In the genomic region with DNA sequence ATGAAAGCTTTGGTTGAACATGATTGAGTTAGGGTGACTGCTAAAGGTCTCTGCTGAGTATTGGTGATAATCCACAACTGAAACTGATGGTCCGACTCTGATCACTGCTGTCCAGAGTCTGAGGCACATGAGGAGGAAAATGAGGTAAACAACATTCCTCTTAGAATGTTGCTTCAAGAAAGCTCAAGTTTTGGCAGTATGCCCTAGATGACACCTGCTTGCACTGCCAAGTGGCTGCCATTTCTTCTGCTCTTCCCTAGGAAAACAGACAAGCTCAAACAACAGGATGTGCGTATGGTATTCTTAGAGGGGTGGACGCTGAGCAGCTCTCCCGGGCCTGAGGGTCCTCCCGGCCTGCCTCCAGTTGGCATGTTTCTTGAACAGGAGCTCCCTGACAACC, we compare ENCODE assay signal across 24 cellular contexts. TPM values are rescaled to one million over a fixed set of nuclear protein-coding genes. Genes with fewer than 3 reads are reported as not detected.
DNase-seq lines count a peak whose midpoint lies in the region; ATAC-seq and TF ChIP-seq lines count a peak whose summit lies in the region.
"Had no signal": no experiment of that assay in that cellular context is flagged by ENCODE, and none has a peak within 500 bp of the region (broad histone marks: within the 10 kb centered on the region; RNA-seq: fewer than 3 reads in every experiment).

No MANE protein-coding gene starts in this region.

- H3K4me2 ChIP-seq in DND-41 (ENCODE audit: insufficient read depth, low read length) = no peak overlapping the region

- no peak overlapping the region for H2AFZ ChIP-seq in DND-41 (ENCODE audit: low read depth, low read length)
- H2AFZ ChIP-seq: GM23248 had no signal

- H3K4me1 ChIP-seq in DND-41 (ENCODE audit: insufficient read depth, low read length) = peaks cover 11% of the 10 kb centered on the region
- H3K4me1 ChIP-seq in SJCRH30 = no peaks in the 10 kb centered on the region

- no peak overlapping the region for H3K4me3 Mint-ChIP-seq in activated B cell treated with CpG ODN at 0.5 μM for 24 hours
- H3K4me3 Mint-ChIP-seq: B cell; CD8-positive, alpha-beta T cell; H9 had no signal

- no peak for ATAC-seq in DND-41 (ENCODE audit: insufficient read depth, low read depth)
- no peak for ATAC-seq in activated B cell treated with CpG ODN at 0.5 μM for 24 hours (ENCODE audit: low read depth)
- no peak for ATAC-seq in GM18498 (IDR thresholded peaks at IDR 0.05; ENCODE audit: unreplicated experiment)
- ATAC-seq: CD8-positive, alpha-beta T cell had no signal

- intact Hi-C loops in activated B cell treated with CpG ODN at 0.5 μM for 24 hours (cut with micrococcal nuclease) = no loop called here

- H3K4me3 ChIP-seq in DND-41 (ENCODE audit: low read depth in 1 of 2, low read length in 2 of 2) (no peak overlapping the region), epithelial cell of esophagus (ENCODE audit: low read length) (no peak overlapping the region), SJCRH30 (no peak overlapping the region), foreskin fibroblast (ENCODE audit: low read depth in 1 of 2, low read length in 2 of 2) (no peak overlapping the region)
- H3K4me3 ChIP-seq: GM23248, SK-N-MC had no signal

- H3K36me3 Mint-ChIP-seq in activated B cell treated with CpG ODN at 0.5 μM for 24 hours (ENCODE audit: low read depth) = no peaks in the 10 kb centered on the region
- H3K36me3 Mint-ChIP-seq: CD8-positive, alpha-beta T cell had no signal

- H3K27ac Mint-ChIP-seq in activated B cell treated with CpG ODN at 0.5 μM for 24 hours = peak overlapping the region; percentile 4
- H3K27ac Mint-ChIP-seq: B cell; CD8-positive, alpha-beta T cell; H9 had no signal

- no peaks in the 10 kb centered on the region for H3K9me3 Mint-ChIP-seq in activated B cell treated with CpG ODN at 0.5 μM for 24 hours
- H3K9me3 Mint-ChIP-seq: CD8-positive, alpha-beta T cell had no signal

- no peaks in the 10 kb centered on the region for H3K79me2 ChIP-seq in DND-41 (ENCODE audit: insufficient read depth, low read length)

- H4K20me1 ChIP-seq in DND-41 (ENCODE audit: insufficient read depth, low read length) = no peaks in the 10 kb centered on the region

- H3K27me3 Mint-ChIP-seq in activated B cell treated with CpG ODN at 0.5 μM for 24 hours = no peaks in the 10 kb centered on the region
- H3K27me3 Mint-ChIP-seq: B cell had no signal

- TF ChIP-seq CTCF in DND-41 (IDR thresholded peaks at IDR 0.05; ENCODE audit: borderline replicate concordance, extremely low read depth, low read length, poor library complexity, severe bottlenecking) = no peak
- TF ChIP-seq CTCF in activated B cell treated with CpG ODN at 0.5 μM for 24 hours (IDR thresholded peaks at IDR 0.05) = no peak
- no peak for TF ChIP-seq CTCF in epithelial cell of esophagus (IDR thresholded peaks at IDR 0.05; ENCODE audit: insufficient read depth, low read depth, low read length, missing control alignments)
- TF ChIP-seq CTCF in foreskin fibroblast (IDR thresholded peaks at IDR 0.05; ENCODE audit: low read depth, low read length) = no peak

- H3K9me3 ChIP-seq in DND-41 (ENCODE audit: insufficient read depth, low read length, severe bottlenecking) (no peaks in the 10 kb centered on the region), SJCRH30 (replicated peaks) (no peaks in the 10 kb centered on the region)
- H3K9me3 ChIP-seq: Caco-2 had no signal

- no peaks in the 10 kb centered on the region for H3K27me3 ChIP-seq in DND-41 (ENCODE audit: insufficient read depth, low read length, poor library complexity)
- peaks cover 11% of the 10 kb centered on the region for H3K27me3 ChIP-seq in SJCRH30

- CTCF ChIA-PET in activated B cell treated with CpG ODN at 0.5 μM for 24 hours (lab: Charles Lee) = no interaction called here

- H3K36me3 ChIP-seq in DND-41 (ENCODE audit: insufficient read depth, low read length) = no peaks in the 10 kb centered on the region
- H3K36me3 ChIP-seq in SJCRH30 = no peaks in the 10 kb centered on the region

- peak; percentile 12 for DNase-seq in DMS 273 (lab: John Stamatoyannopoulos, UW; ENCODE audit: unreplicated experiment)
- no peak for DNase-seq in DMS 273 treated with DMSO at 0.1 percent for 48 hours (lab: John Stamatoyannopoulos, UW)
- no peak for DNase-seq in DND-41
- DNase-seq in activated B cell treated with CpG ODN at 0.5 μM for 24 hours = no peak
- DNase-seq in epithelial cell of esophagus (ENCODE audit: low read depth) = peak; percentile 13
- DNase-seq in SJCRH30 = no peak
- no peak for DNase-seq in foreskin fibroblast
- DNase-seq: Caco-2; CD8-positive, alpha-beta T cell; DMS153; GM23248; H9; NCI-H1092; NCI-H1417 treated with DMSO at 0.1 percent for 48 hours; NCI-H1694 treated with DMSO at 0.1 percent for 48 hours; NCI-H2081; NCI-H69; SHP77 treated with DMSO at 0.1 percent for 48 hours; SW 1271 had no signal

- H3K27ac ChIP-seq in DND-41 (ENCODE audit: low read length) (peak overlapping the region; percentile 31; the same call in 1 of the 2 replicates), SJCRH30 (no peak overlapping the region)
- H3K27ac ChIP-seq: 22Rv1, C4-2B, GM23248, SK-N-MC had no signal

- no peak overlapping the region for H3K9ac ChIP-seq in DND-41 (ENCODE audit: low read depth, low read length)
- H3K9ac ChIP-seq: GM23248 had no signal

- H3K4me1 Mint-ChIP-seq in activated B cell treated with CpG ODN at 0.5 μM for 24 hours = peaks cover 12% of the 10 kb centered on the region

- POLR2A ChIA-PET in activated B cell treated with CpG ODN at 0.5 μM for 24 hours (lab: Charles Lee) = interaction anchor here (0.5 to 2.2 kb wide), 4 partner anchors 9 to 784 kb away, joined by 3 to 7 read pairs (median 4); no protein-coding TSS in a partner anchor

RNA-seq across cellular contexts. Expression of a gene that starts 15.2 kb away (rescaled TPM):
- 39.8 and 50.1 TPM in 2 replicates for total RNA-seq in activated B cell treated with CpG ODN at 0.5 μM for 24 hours
- total RNA-seq in SJCRH30 (2014; rRNA removed; shearing (Covaris generic)) = 38.2 and 51.2 TPM in 2 replicates

RNA-seq across cellular contexts. Expression of a gene that starts 41.2 kb away (rescaled TPM):
- 119 and 134 TPM in 2 replicates for total RNA-seq in activated B cell treated with CpG ODN at 0.5 μM for 24 hours
- total RNA-seq in SJCRH30 (2014; rRNA removed; shearing (Covaris generic)) = 175 and 192 TPM in 2 replicates

Comparison
In these comparisons a context has a peak if more than half of its experiments do, and no peak if none do; other contexts are left out.
1. DNase-seq: peak in DMS 273 (single experiment) and epithelial cell of esophagus (single experiment); none in DMS 273 treated with DMSO at 0.1 percent for 48 hours (single experiment), DND-41 (single experiment), activated B cell treated with CpG ODN at 0.5 μM for 24 hours (single experiment), SJCRH30 (0 of 2) and foreskin fibroblast (0 of 2).